Comparison of ENCODE assay signal across 31 cellular contexts in the genomic region with DNA sequence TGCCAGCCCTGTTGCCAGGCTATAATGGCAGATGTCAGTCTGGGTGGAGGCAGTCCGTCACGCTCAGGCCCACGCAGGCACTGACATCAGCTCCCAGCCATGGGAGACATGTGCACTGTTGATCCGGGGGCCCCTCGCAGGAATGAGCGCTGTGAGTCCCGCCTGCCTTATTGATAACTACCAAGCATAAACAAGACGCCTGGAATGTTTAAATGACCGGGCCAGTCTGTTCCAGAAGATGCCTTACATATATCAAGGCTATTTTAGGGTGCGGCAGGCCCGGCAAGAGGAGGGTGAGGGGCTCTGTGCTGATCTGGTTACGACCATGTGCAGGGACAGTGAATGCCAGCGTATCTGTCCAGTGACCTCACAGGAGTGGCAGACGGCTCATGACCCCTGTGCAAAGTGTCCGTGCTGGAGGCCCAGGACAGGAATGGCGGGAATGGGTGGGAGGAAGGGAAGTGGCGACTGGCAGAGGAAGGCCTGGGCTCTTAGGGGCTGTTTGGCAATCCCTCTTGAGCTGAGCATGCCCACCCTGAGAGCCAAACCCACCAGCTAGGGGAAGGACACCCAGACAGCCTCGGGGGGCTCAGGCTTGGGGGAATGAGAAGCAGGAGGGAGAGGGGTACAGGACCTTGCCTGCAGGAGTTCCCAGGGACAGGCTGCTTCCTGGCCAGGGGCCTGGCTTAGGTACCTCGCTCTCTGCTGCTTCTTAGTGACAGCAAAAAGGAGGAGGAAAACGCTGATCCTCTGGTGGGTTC. TPM values are rescaled to one million over a fixed set of nuclear protein-coding genes. Genes with fewer than 3 reads are reported as not detected.
DNase-seq lines count a peak whose midpoint lies in the region; ATAC-seq, FAIRE-seq and TF ChIP-seq lines count a peak whose summit lies in the region.
"Had no signal": no experiment of that assay in that cellular context is flagged by ENCODE, and none has a peak within 500 bp of the region (broad histone marks: within the 10 kb centered on the region; RNA-seq: fewer than 3 reads in every experiment).

No MANE protein-coding gene starts in this region.

- no peak for TF ChIP-seq RAD21 in K562 (CRISPR knock-in tag; conservative IDR thresholded peaks at IDR 0.05 in 1 of 2, IDR thresholded peaks at IDR 0.05 in 1 of 2)

- no peak overlapping the region for H3K4me2 ChIP-seq in K562 (ENCODE audit: insufficient read depth, low read length)
- H3K4me2 ChIP-seq: KMS-11, PC-9 had no signal

- peak; percentile 9 for DNase-seq in GM13977 (ENCODE audit: low spot score)
- no peak for DNase-seq in K562 (ENCODE audit: extremely low read depth in 1 of 4, low spot score in 3 of 4)
- peak; percentile 59 for DNase-seq in left kidney (ENCODE audit: low read depth, low spot score)
- DNase-seq in retina, result peak; percentile 32
- DNase-seq in DMS 273 (lab: John Stamatoyannopoulos, UW; ENCODE audit: unreplicated experiment), result no peak
- no peak for DNase-seq in NCI-H345 treated with DMSO at 0.1 percent for 48 hours (lab: John Stamatoyannopoulos, UW; ENCODE audit: unreplicated experiment)
- DNase-seq: activated CD4-positive, alpha-beta T cell treated with anti-CD3 and anti-CD28 coated beads, Interleukin-2, amount 50 U/mL, for 48 hours; activated CD4-positive, CD25-positive, alpha-beta regulatory T cell; activated naive CD4-positive, alpha-beta T cell; activated T-cell treated with anti-CD3 and anti-CD28 coated beads for 4 hours; BE2C; central memory CD4-positive, alpha-beta T cell; GDM1; left cardiac atrium; mesendoderm; NCI-H146; NCI-H510A; NK-92 treated with Interleukin-12 subunit alpha and Interleukin-12 subunit beta, amount 100 ng/mL, for 24 hours; PC-9; Right ventricle myocardium superior; T1000 had no signal

- ATAC-seq in K562 (no peak), GM19397 (IDR thresholded peaks at IDR 0.05; ENCODE audit: unreplicated experiment) (no peak), GM18907 (IDR thresholded peaks at IDR 0.05; ENCODE audit: unreplicated experiment) (no peak)
- ATAC-seq: left cardiac atrium; naive thymus-derived CD8-positive, alpha-beta T cell had no signal

- H3K36me3 ChIP-seq in K562 (ENCODE audit: control insufficient read depth, insufficient read depth, low read length), result no peaks in the 10 kb centered on the region
- H3K36me3 ChIP-seq: BE2C had no signal

- H3K9me1 ChIP-seq in K562 (ENCODE audit: control insufficient read depth, insufficient read depth, low read length), result no peaks in the 10 kb centered on the region

- no peak overlapping the region for H3K4me3 ChIP-seq in K562
- H3K4me3 ChIP-seq: PC-9 had no signal

- TF ChIP-seq EP300 in K562 (IDR thresholded peaks at IDR 0.05; ENCODE audit: low read length), result no peak

- WGBS in K562 (ENCODE audit: insufficient coverage, low coverage, missing lambda C conversion rate), result 77% methylated on average over 15 of the region's 20 CpGs

- H3K9me3 ChIP-seq in K562 (replicated peaks; ENCODE audit: control insufficient read depth, insufficient read depth, low read depth, low read length), result no peaks in the 10 kb centered on the region
- H3K9me3 ChIP-seq: BE2C had no signal

- TF ChIP-seq CTCF in GM13977 (IDR thresholded peaks at IDR 0.05; ENCODE audit: extremely low read depth, insufficient read depth, missing control alignments) (no peak), K562 (IDR thresholded peaks at IDR 0.05 in 2 of 3, conservative IDR thresholded peaks at IDR 0.05 in 1 of 3; ENCODE audit: insufficient read depth in 2 of 3, low read depth in 1 of 3, low read length in 3 of 3) (no peak)

- H3K4me1 ChIP-seq in K562 (replicated peaks in 1 of 2; ENCODE audit: control insufficient read depth in 2 of 2, insufficient read depth in 2 of 2, low read length in 2 of 2), result peaks cover 25 to 57% of the 10 kb centered on the region in 2 experiments
- H3K4me1 ChIP-seq: parathyroid adenoma had no signal

- H3K9ac ChIP-seq in K562 (ENCODE audit: insufficient read depth in 1 of 2, low read depth in 2 of 2, low read length in 2 of 2), result peak overlapping the region in 1 of 2 experiments; percentile 71; a peak in 1 of 4 replicates
- H3K9ac ChIP-seq: KMS-11, parathyroid adenoma had no signal

- H4K20me1 ChIP-seq in K562 (replicated peaks; ENCODE audit: control insufficient read depth, insufficient read depth, low read length), result no peaks in the 10 kb centered on the region

- CTCF ChIA-PET in K562 (lab: Yijun Ruan, JAX; ENCODE audit: low intra/inter-chr PET ratio), result no interaction called here

- POLR2A ChIA-PET in K562 (lab: Yijun Ruan, JAX), result no interaction called here

- TF ChIP-seq POLR2A in K562 (conservative IDR thresholded peaks at IDR 0.05), result no peak

- BruUV-seq in K562 (replicated peaks; lab: Mats Ljungman, UMichigan), result no TSS peak

- H3K79me2 ChIP-seq in K562 (ENCODE audit: control insufficient read depth, insufficient read depth, low read length), result no peaks in the 10 kb centered on the region
- H3K79me2 ChIP-seq: parathyroid adenoma had no signal

- FAIRE-seq in K562 (lab: Jason Lieb, UNC), result no peak
- FAIRE-seq: H54 had no signal

- in situ Hi-C loops in GM13977 (cut with MboI; ENCODE audit: low pct_unique_long_range_greater_than_20kb, low sequenced_read_pairs, unreplicated experiment), result no loop called here
- in situ Hi-C loops in K562 (cut with MboI), result no loop called here

- no peaks in the 10 kb centered on the region for H3K27me3 ChIP-seq in K562 (ENCODE audit: control insufficient read depth in 2 of 2, insufficient read depth in 2 of 2, low read length in 2 of 2)
- H3K27me3 ChIP-seq: BE2C had no signal

- H3K27ac ChIP-seq in K562 (ENCODE audit: extremely low read depth, low read depth, low read length), result no peak overlapping the region
- H3K27ac ChIP-seq: KMS-11, parathyroid adenoma, PC-9 had no signal

- intact Hi-C loops in K562 (cut with micrococcal nuclease), result no loop called here

- H2AFZ ChIP-seq in K562 (ENCODE audit: low read depth, low read length), result peak overlapping the region; percentile 33; the same call in 1 of the 2 replicates
- H2AFZ ChIP-seq: parathyroid adenoma, PC-9 had no signal

TF ChIP-seq in K562, 482 proteins besides CTCF, POLR2A, EP300 and RAD21:
- no peak for TF ChIP-seq EHMT2 (IDR thresholded peaks at IDR 0.05)
- TF ChIP-seq ZFP36 (IDR thresholded peaks at IDR 0.05; ENCODE audit: low read depth, low read length, partially characterized antibody), result no peak
- no peak for TF ChIP-seq MAZ (CRISPR knock-in tag; conservative IDR thresholded peaks at IDR 0.05 in 1 of 2, IDR thresholded peaks at IDR 0.05 in 1 of 2)
- no peak for TF ChIP-seq HDGF (IDR thresholded peaks at IDR 0.05)
- TF ChIP-seq XRCC3 (IDR thresholded peaks at IDR 0.05), result no peak
- TF ChIP-seq PHTF2 (CRISPR knock-in tag; IDR thresholded peaks at IDR 0.05), result no peak
- no peak for TF ChIP-seq POLR3G (IDR thresholded peaks at IDR 0.05; ENCODE audit: extremely low read depth, insufficient read length, insufficient replicate concordance)
- TF ChIP-seq SRSF1 (IDR thresholded peaks at IDR 0.05; ENCODE audit: low read depth, low read length), result no peak
- no peak for TF ChIP-seq ZNF507 (tag; conservative IDR thresholded peaks at IDR 0.05)

RNA-seq across cellular contexts. Expression of gene DLK1, which starts 49.3 kb away (rescaled TPM):
- total RNA-seq in K562 (2011; cell fraction: chromatin; rRNA removed; ENCODE audit: low replicate concordance), result 16.9 and 103 TPM in 2 replicates
- total RNA-seq in K562 (2011; cell fraction: nucleolus; rRNA removed), result 80.7 and 188 TPM in 2 replicates
- 58.2 and 70.2 TPM in 2 replicates for total RNA-seq in K562 (2011; cell fraction: nucleoplasm; rRNA removed)
- 11.8 and 12.5 TPM in 2 replicates for total RNA-seq in K562 (2014; rRNA removed)
- total RNA-seq in K562 (2014; rRNA removed; fragmentation: Illumina TruSeq; extraction: Trizol), result 3.9 and 5.6 TPM in 2 replicates
- total RNA-seq in K562 (2015; rRNA removed; fragmentation: Illumina TruSeq; extraction: Trizol), result 17.6 and 20.2 TPM in 2 replicates
- 44.2 and 48.3 TPM in 2 replicates for total RNA-seq in K562 (2021)
- 97.2 and 430 TPM in 2 replicates for polyA plus RNA-seq in K562 (2011; rRNA removed)
- 306 and 365 TPM in 2 replicates for polyA plus RNA-seq in K562 (2011; cell fraction: cytosol; rRNA removed)
- 296 and 371 TPM in 2 replicates for polyA plus RNA-seq in K562 (2011; cell fraction: nucleus; rRNA removed)
- 106 and 264 TPM in 2 replicates for polyA plus RNA-seq in K562 (2012)
- polyA plus RNA-seq in K562 (2014; fragmentation: Illumina TruSeq; extraction: Trizol), result 15.3 and 36.5 TPM in 2 replicates
- 1 to 10 TPM; 4.4 to 4.7 TPM for polyA plus RNA-seq in K562 (2014; fragmentation: Nextera tagmentation; extraction: Ambion mirVana)
- polyA plus RNA-seq in K562 (2014; rRNA removed), result 21.4 and 27.5 TPM in 2 replicates
- polyA minus RNA-seq in K562 (2011; rRNA and poly(A)+ RNA removed), result 35.4 and 85.9 TPM in 2 replicates
- polyA minus RNA-seq in K562 (2011; cell fraction: cytosol; rRNA and poly(A)+ RNA removed), result 143 and 458 TPM in 2 replicates
- 44.6 and 117 TPM in 2 replicates for polyA minus RNA-seq in K562 (2011; cell fraction: nucleus; rRNA and poly(A)+ RNA removed)
- total RNA-seq: A673; dermis microvascular lymphatic vessel endothelial cell; HT1080; naive thymus-derived CD8-positive, alpha-beta T cell; PC-9; subcutaneous adipose tissue had no signal
- polyA plus RNA-seq: naive thymus-derived CD8-positive, alpha-beta T cell had no signal

RNA-seq across cellular contexts. Expression of gene MEG3, which starts 49.9 kb away (rescaled TPM):
- total RNA-seq in K562 (2011; cell fraction: chromatin; rRNA removed; ENCODE audit: low replicate concordance), result 6.3 and 7.3 TPM in 2 replicates
- 3.7 TPM in 2 replicates for total RNA-seq in K562 (2011; cell fraction: nucleolus; rRNA removed)
- total RNA-seq in K562 (2011; cell fraction: nucleoplasm; rRNA removed), result 5.4 and 7.5 TPM in 2 replicates
- 0.37 and 0.77 TPM in 2 replicates for total RNA-seq in K562 (2014; rRNA removed)
- 0.69 and 1.1 TPM in 2 replicates for total RNA-seq in K562 (2014; rRNA removed; fragmentation: Illumina TruSeq; extraction: Trizol)
- 0.83 and 1.3 TPM in 2 replicates for total RNA-seq in K562 (2015; rRNA removed; fragmentation: Illumina TruSeq; extraction: Trizol)
- total RNA-seq in K562 (2021), result 2.7 and 3.8 TPM in 2 replicates
- 0.05 TPM in 1 of 2 replicates, not detected in the other for polyA plus RNA-seq in K562 (2011; rRNA removed)
- polyA plus RNA-seq in K562 (2011; cell fraction: cytosol; rRNA removed), result 0.06 and 0.09 TPM in 2 replicates
- polyA plus RNA-seq in K562 (2011; cell fraction: nucleus; rRNA removed), result 0.04 and 0.36 TPM in 2 replicates
- 2.7 and 17.3 TPM in 2 replicates for polyA plus RNA-seq in K562 (2012)
- polyA plus RNA-seq in K562 (2014; fragmentation: Illumina TruSeq; extraction: Trizol), result 2.4 TPM in 2 replicates
- under 1 TPM; 0.10 to 0.15 TPM for polyA plus RNA-seq in K562 (2014; fragmentation: Nextera tagmentation; extraction: Ambion mirVana)
- polyA plus RNA-seq in K562 (2014; rRNA removed), result 3.9 and 5.3 TPM in 2 replicates
- not detected in 2 replicates for polyA minus RNA-seq in K562 (2011; rRNA and poly(A)+ RNA removed)
- polyA minus RNA-seq in K562 (2011; cell fraction: cytosol; rRNA and poly(A)+ RNA removed), result not detected in 2 replicates
- polyA minus RNA-seq in K562 (2011; cell fraction: nucleus; rRNA and poly(A)+ RNA removed), result not detected in 2 replicates
- total RNA-seq: HT1080; naive thymus-derived CD8-positive, alpha-beta T cell; PC-9 had no signal
- polyA plus RNA-seq: naive thymus-derived CD8-positive, alpha-beta T cell had no signal

Comparison
In these comparisons a context has a peak if more than half of its experiments do, and no peak if none do; other contexts are left out.
1. DNase-seq: peak in GM13977 (single experiment), left kidney (single experiment) and retina (single experiment); none in K562 (0 of 4), DMS 273 (single experiment) and NCI-H345 treated with DMSO at 0.1 percent for 48 hours (single experiment).